In the genomic region with DNA sequence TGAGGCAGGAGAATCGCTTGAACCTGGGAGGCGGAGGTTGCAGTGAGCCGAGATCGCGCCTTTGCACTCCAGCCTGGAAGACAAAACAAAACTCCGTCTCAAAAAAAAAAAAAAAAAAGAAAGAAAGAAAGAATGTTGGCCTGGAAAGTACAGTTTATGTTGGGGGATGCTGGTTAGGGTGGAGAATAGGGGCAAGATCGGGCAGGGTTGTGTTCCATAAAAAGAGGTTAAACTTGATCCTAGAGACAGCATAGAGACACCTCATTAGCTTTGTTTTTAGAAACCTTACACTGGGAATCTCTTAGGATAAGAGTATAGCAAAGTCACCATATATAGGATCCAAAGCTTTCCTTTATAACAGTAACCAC, we compare ENCODE assay signal across 1 cellular context.
TF ChIP-seq lines count a peak whose summit lies in the region.

No MANE protein-coding gene starts in this region.

TF ChIP-seq in HCT116, 20 proteins besides CTCF, POLR2A, EP300 and RAD21 (continued from another document):
- TF ChIP-seq CBX3 (IDR thresholded peaks at IDR 0.05; ENCODE audit: low read depth) (no peak), EGR1 (IDR thresholded peaks at IDR 0.05; ENCODE audit: low read depth) (no peak), SP1 (IDR thresholded peaks at IDR 0.05; ENCODE audit: low read depth) (no peak), ZNF274 (IDR thresholded peaks at IDR 0.05; ENCODE audit: low read depth, low read length) (no peak)
